Comparison of ENCODE assay signal across 26 cellular contexts in genomic region chr1:17108360-17108759, GRCh38. TPM values are rescaled to one million over a fixed set of nuclear protein-coding genes. Genes with fewer than 3 reads are reported as not detected.
"Had no signal": no experiment of that assay in that cellular context is flagged by ENCODE, and none has a peak within 500 bp of the region (broad histone marks: within the 10 kb centered on the region; RNA-seq: fewer than 3 reads in every experiment).

No MANE protein-coding gene starts in this region.

- H3K9me3 ChIP-seq: ascending aorta, sigmoid colon, SK-N-SH, tibial nerve, vagina had no signal

- H3K9ac ChIP-seq: SK-N-SH had no signal

- H3K4me2 ChIP-seq: SK-N-SH had no signal

- H3K27me3 ChIP-seq: ascending aorta, sigmoid colon, tibial nerve, vagina had no signal

- H3K36me3 ChIP-seq: ascending aorta, sigmoid colon, tibial nerve, vagina had no signal

- H3K4me1 ChIP-seq: ascending aorta, vagina had no signal

- H3K9me2 ChIP-seq: SK-N-SH had no signal

- H3K27ac ChIP-seq: ascending aorta, epithelial cell of prostate, sigmoid colon, tibial nerve, vagina had no signal

- ATAC-seq: activated CD8-positive, alpha-beta T cell treated with anti-CD3 and anti-CD28 coated beads, Interleukin-2, amount 10 ng/mL, durations not matched to agents 7 days and 5 days; activated T-cell treated with anti-CD3 and anti-CD28 coated beads, Interleukin-2, amount 50 U/mL, for 4 hours; left ventricle myocardium superior; naive thymus-derived CD8-positive, alpha-beta T cell; T-cell had no signal

- H3K4me3 ChIP-seq: ascending aorta, sigmoid colon, tibial nerve, vagina had no signal

- DNase-seq: activated CD4-positive, alpha-beta T cell treated with anti-CD3 and anti-CD28 coated beads for 48 hours; activated CD4-positive, CD25-positive, alpha-beta regulatory T cell; activated CD8-positive, alpha-beta memory T cell treated with anti-CD3 and anti-CD28 coated beads, Interleukin-2, amount 50 U/mL, for 4 hours; activated CD8-positive, alpha-beta T cell treated with anti-CD3 and anti-CD28 coated beads, Interleukin-2, amount 10 ng/mL, durations not matched to agents 7 days and 5 days; activated effector memory CD4-positive, alpha-beta T cell treated with Interleukin-2 at 50 U/mL for 16 hours; activated naive CD4-positive, alpha-beta T cell treated with anti-CD3 and anti-CD28 coated beads, Interleukin-2, amount 10 ng/mL, durations not matched to agents 7 days and 5 days; activated T-cell treated with anti-CD3 and anti-CD28 coated beads, Interleukin-2, amount 50 U/mL, for 4 hours; endodermal cell; foreskin fibroblast; glutamatergic neuron; hypothalamus; kidney; left ventricle myocardium superior; mesenchymal stem cell; sigmoid colon; SK-N-SH; stimulated activated CD4-positive, alpha-beta T cell treated with anti-CD3 and anti-CD28 coated beads, Interleukin-12 subunit alpha, Interleukin-12 subunit beta, amount 100 ng/mL, for 4 hours; stimulated activated CD4-positive, alpha-beta T cell treated with anti-CD3 and anti-CD28 coated beads, Interleukin-1b, Interleukin-23, amount 100 ng/mL, for 48 hours; stimulated activated naive CD4-positive, alpha-beta T cell treated with Interleukin-2 at 50 U/mL for 16 hours; T-cell; T1000 had no signal

RNA-seq across cellular contexts. Expression of gene PADI2, which starts 10.9 kb away (rescaled TPM):
- total RNA-seq: activated CD8-positive, alpha-beta T cell treated with anti-CD3 and anti-CD28 coated beads, Interleukin-2, amount 10 ng/mL, durations not matched to agents 7 days and 5 days; naive thymus-derived CD8-positive, alpha-beta T cell had no signal
